Comparison of ENCODE assay signal across 30 cellular contexts in the genomic region with DNA sequence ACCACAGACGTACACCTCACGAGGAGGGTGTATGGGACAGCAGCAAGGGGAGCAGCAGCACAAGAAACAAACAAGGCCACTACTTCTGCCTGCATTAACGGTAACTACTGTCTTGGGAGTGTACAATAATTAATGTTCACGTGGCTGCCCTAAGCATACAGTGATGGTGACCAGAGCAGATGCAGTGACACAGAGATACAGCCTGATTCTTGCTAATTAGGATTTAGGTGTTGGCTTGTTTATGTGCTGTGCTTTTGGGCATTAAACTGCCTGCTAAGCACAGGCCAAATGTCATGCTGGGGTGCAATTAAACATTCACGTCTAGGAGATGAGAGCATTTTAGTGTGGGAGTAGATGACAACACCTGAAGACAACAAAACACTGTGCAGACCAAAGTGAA.
"Had no signal": no experiment of that assay in that cellular context is flagged by ENCODE, and none has a peak within 500 bp of the region (broad histone marks: within the 10 kb centered on the region; RNA-seq: fewer than 3 reads in every experiment).

No MANE protein-coding gene starts in this region.

- H3K4me1 ChIP-seq: gastrocnemius medialis, heart left ventricle, left lung, pancreas, right lobe of liver, suprapubic skin, transverse colon, upper lobe of right lung, uterus had no signal

- H2AFZ ChIP-seq: hepatocyte had no signal

- H3K9me3 ChIP-seq: uterus had no signal

- H3K4me1 Mint-ChIP-seq: mesothelial cell of epicardium; naive B cell; stimulated activated naive CD8-positive, alpha-beta T cell treated with anti-CD3 and anti-CD28 coated beads, Interleukin-15, amount 100 ng/mL, for 72 hours had no signal

- H3K27ac ChIP-seq: epithelial cell of prostate, gastrocnemius medialis, heart left ventricle, hepatocyte, left lung, neutrophil, pancreas, right lobe of liver, suprapubic skin, transverse colon, upper lobe of right lung, uterus had no signal

- FAIRE-seq: endometrium, kidney, pancreas had no signal

- H3K4me2 ChIP-seq: hepatocyte, smooth muscle cell had no signal

- DNase-seq: cortex of kidney; effector memory CD8-positive, alpha-beta T cell; foreskin fibroblast; gastrocnemius medialis; heart left ventricle; kidney; left lung; mesenchymal stem cell; mucosa of descending colon; naive B cell; pancreas; right lobe of liver; stimulated activated CD4-positive, alpha-beta T cell treated with anti-CD3 and anti-CD28 coated beads, Interleukin-12 subunit alpha, Interleukin-12 subunit beta, amount 100 ng/mL, for 4 hours; stimulated activated CD4-positive, alpha-beta T cell treated with anti-CD3 and anti-CD28 coated beads, Interleukin-1b, Interleukin-23, amount 100 ng/mL, for 48 hours; stimulated activated CD4-positive, alpha-beta T cell treated with anti-CD3 and anti-CD28 coated beads, Interleukin-4, amount 100 ng/mL, for 1 hour; stimulated activated CD8-positive, alpha-beta memory T cell treated with anti-CD3 and anti-CD28 coated beads, Interleukin-4, amount 100 ng/mL, for 48 hours; stimulated activated naive CD4-positive, alpha-beta T cell; stimulated activated naive CD8-positive, alpha-beta T cell treated with anti-CD3 and anti-CD28 coated beads, Interleukin-15, amount 100 ng/mL, for 72 hours; transverse colon; upper lobe of right lung; uterus had no signal

- H3K4me3 ChIP-seq: gastrocnemius medialis, heart left ventricle, hepatocyte, left lung, mucosa of descending colon, pancreas, right lobe of liver, smooth muscle cell, suprapubic skin, transverse colon, upper lobe of right lung, uterus had no signal

- H3K27me3 Mint-ChIP-seq: effector memory CD8-positive, alpha-beta T cell; naive B cell; stimulated activated naive CD8-positive, alpha-beta T cell treated with anti-CD3 and anti-CD28 coated beads, Interleukin-15, amount 100 ng/mL, for 72 hours had no signal

- H3K27ac Mint-ChIP-seq: effector memory CD8-positive, alpha-beta T cell; mesothelial cell of epicardium; natural killer cell treated with Interleukin-12 subunit alpha and Interleukin-12 subunit beta and Interleukin-15 and Interleukin-18, amount 100 ng/mL, for 72 hours; stimulated activated naive CD8-positive, alpha-beta T cell treated with anti-CD3 and anti-CD28 coated beads, Interleukin-15, amount 100 ng/mL, for 72 hours had no signal

- ATAC-seq: effector memory CD8-positive, alpha-beta T cell; esophagus mucosa; gastrocnemius medialis; heart left ventricle; left lung; mucosa of descending colon; natural killer cell treated with Interleukin-12 subunit alpha and Interleukin-12 subunit beta and Interleukin-15 and Interleukin-18, amount 100 ng/mL, for 72 hours; pancreas; right lobe of liver; stimulated activated naive CD8-positive, alpha-beta T cell treated with anti-CD3 and anti-CD28 coated beads, Interleukin-15, amount 100 ng/mL, for 72 hours; upper lobe of right lung had no signal

- H3K36me3 ChIP-seq: uterus had no signal

- H3K27me3 ChIP-seq: gastrocnemius medialis, heart left ventricle, hepatocyte, left lung, neutrophil, pancreas, right lobe of liver, suprapubic skin, transverse colon, upper lobe of right lung, uterus had no signal

- H3K4me3 Mint-ChIP-seq: effector memory CD8-positive, alpha-beta T cell; mesothelial cell of epicardium; natural killer cell treated with Interleukin-12 subunit alpha and Interleukin-12 subunit beta and Interleukin-15 and Interleukin-18, amount 100 ng/mL, for 72 hours; stimulated activated naive CD8-positive, alpha-beta T cell treated with anti-CD3 and anti-CD28 coated beads, Interleukin-15, amount 100 ng/mL, for 72 hours had no signal
